ENCODE assay signal across 1 cellular context in genomic region chr19:14571695-14572490, GRCh38.
TF ChIP-seq lines count a peak whose summit lies in the region.

Gene NDUFB7, minus strand, starts transcription at chr19:14572066. Its CDS starts 66 bp downstream, at chr19:14572000.

TF ChIP-seq in HepG2, 621 proteins besides CTCF, POLR2A, EP300 and RAD21 (continued from another document and continues in another):
- TF ChIP-seq, protein P1, sequence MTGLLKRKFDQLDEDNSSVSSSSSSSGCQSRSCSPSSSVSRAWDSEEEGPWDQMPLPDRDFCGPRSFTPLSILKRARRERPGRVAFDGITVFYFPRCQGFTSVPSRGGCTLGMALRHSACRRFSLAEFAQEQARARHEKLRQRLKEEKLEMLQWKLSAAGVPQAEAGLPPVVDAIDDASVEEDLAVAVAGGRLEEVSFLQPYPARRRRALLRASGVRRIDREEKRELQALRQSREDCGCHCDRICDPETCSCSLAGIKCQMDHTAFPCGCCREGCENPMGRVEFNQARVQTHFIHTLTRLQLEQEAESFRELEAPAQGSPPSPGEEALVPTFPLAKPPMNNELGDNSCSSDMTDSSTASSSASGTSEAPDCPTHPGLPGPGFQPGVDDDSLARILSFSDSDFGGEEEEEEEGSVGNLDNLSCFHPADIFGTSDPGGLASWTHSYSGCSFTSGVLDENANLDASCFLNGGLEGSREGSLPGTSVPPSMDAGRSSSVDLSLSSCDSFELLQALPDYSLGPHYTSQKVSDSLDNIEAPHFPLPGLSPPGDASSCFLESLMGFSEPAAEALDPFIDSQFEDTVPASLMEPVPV (CRISPR knock-in tag; IDR thresholded peaks at IDR 0.05) = peak; percentile 46; the same call in 1 of the 2 replicates
- TF ChIP-seq, protein P2, sequence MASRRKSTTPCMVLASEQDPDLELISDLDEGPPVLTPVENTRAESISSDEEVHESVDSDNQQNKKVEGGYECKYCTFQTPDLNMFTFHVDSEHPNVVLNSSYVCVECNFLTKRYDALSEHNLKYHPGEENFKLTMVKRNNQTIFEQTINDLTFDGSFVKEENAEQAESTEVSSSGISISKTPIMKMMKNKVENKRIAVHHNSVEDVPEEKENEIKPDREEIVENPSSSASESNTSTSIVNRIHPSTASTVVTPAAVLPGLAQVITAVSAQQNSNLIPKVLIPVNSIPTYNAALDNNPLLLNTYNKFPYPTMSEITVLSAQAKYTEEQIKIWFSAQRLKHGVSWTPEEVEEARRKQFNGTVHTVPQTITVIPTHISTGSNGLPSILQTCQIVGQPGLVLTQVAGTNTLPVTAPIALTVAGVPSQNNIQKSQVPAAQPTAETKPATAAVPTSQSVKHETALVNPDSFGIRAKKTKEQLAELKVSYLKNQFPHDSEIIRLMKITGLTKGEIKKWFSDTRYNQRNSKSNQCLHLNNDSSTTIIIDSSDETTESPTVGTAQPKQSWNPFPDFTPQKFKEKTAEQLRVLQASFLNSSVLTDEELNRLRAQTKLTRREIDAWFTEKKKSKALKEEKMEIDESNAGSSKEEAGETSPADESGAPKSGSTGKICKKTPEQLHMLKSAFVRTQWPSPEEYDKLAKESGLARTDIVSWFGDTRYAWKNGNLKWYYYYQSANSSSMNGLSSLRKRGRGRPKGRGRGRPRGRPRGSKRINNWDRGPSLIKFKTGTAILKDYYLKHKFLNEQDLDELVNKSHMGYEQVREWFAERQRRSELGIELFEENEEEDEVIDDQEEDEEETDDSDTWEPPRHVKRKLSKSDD (CRISPR knock-in tag; IDR thresholded peaks at IDR 0.05; ENCODE audit: low read depth) = 0 out of 2 replicates have a peak, but pooled peaks have one; percentile 76
- TF ChIP-seq NCOA2 (CRISPR knock-in tag; IDR thresholded peaks at IDR 0.05) (peak; percentile 66), CREB1 (IDR thresholded peaks at IDR 0.05) (no peak), CREB1 (CRISPR knock-in tag; IDR thresholded peaks at IDR 0.05) (peak; percentile 56; the same call in 1 of the 2 replicates), E2F1 (CRISPR knock-in tag; IDR thresholded peaks at IDR 0.05) (no peak), ZNF609 (CRISPR knock-in tag; IDR thresholded peaks at IDR 0.05; ENCODE audit: borderline replicate concordance) (peak; percentile 71; the same call in 1 of the 2 replicates), RFXAP (CRISPR knock-in tag; IDR thresholded peaks at IDR 0.05; ENCODE audit: borderline replicate concordance) (peak; percentile 48; the same call in 1 of the 2 replicates), SOX6 (IDR thresholded peaks at IDR 0.05) (no peak), SOX6 (CRISPR knock-in tag; IDR thresholded peaks at IDR 0.05) (peak; percentile 63), ZNF431 (CRISPR knock-in tag; IDR thresholded peaks at IDR 0.05; ENCODE audit: borderline replicate concordance, low read depth) (0 out of 2 replicates have a peak, but pooled peaks have one; percentile 70), MED8 (CRISPR knock-in tag; IDR thresholded peaks at IDR 0.05; ENCODE audit: insufficient replicate concordance) (peak; percentile 61), U2AF2 (IDR thresholded peaks at IDR 0.05; ENCODE audit: low read depth, low read length) (no peak), NR2F2 (IDR thresholded peaks at IDR 0.05; ENCODE audit: borderline replicate concordance, low read depth) (peak; percentile 21; the same call in 1 of the 2 replicates), PLRG1 (conservative IDR thresholded peaks at IDR 0.05) (no peak), MEIS2 (CRISPR knock-in tag; IDR thresholded peaks at IDR 0.05) (no peak; the same call in 1 of the 2 replicates), ZNF496 (CRISPR knock-in tag; IDR thresholded peaks at IDR 0.05; ENCODE audit: insufficient replicate concordance) (no peak), SRF (IDR thresholded peaks at IDR 0.05; ENCODE audit: low read depth, low read length) (no peak), GFI1 (CRISPR knock-in tag; IDR thresholded peaks at IDR 0.05; ENCODE audit: borderline replicate concordance) (peak; percentile 49; the same call in 1 of the 2 replicates), MBNL3 (CRISPR knock-in tag; conservative IDR thresholded peaks at IDR 0.05) (no peak), NFE2L2 (IDR thresholded peaks at IDR 0.05; ENCODE audit: low read length) (no peak), SMAD9 (CRISPR knock-in tag; IDR thresholded peaks at IDR 0.05) (peak; percentile 34; the same call in 1 of the 2 replicates), FOXA1 (IDR thresholded peaks at IDR 0.05) (no peak), FOXA1 (CRISPR knock-in tag; IDR thresholded peaks at IDR 0.05) (no peak), MAF1 (CRISPR knock-in tag; IDR thresholded peaks at IDR 0.05; ENCODE audit: borderline replicate concordance) (peak; percentile 90; the same call in 1 of the 2 replicates), ZNF275 (CRISPR knock-in tag; IDR thresholded peaks at IDR 0.05; ENCODE audit: borderline replicate concordance) (0 out of 2 replicates have a peak, but pooled peaks have one; percentile 59), NFIC (IDR thresholded peaks at IDR 0.05; ENCODE audit: low read length) (no peak), ZNF20 (CRISPR knock-in tag; IDR thresholded peaks at IDR 0.05) (no peak), ZNF460 (CRISPR knock-in tag; IDR thresholded peaks at IDR 0.05; ENCODE audit: borderline replicate concordance) (no peak), ZNF33A (CRISPR knock-in tag; IDR thresholded peaks at IDR 0.05; ENCODE audit: borderline replicate concordance) (no peak), ADNP (CRISPR knock-in tag; IDR thresholded peaks at IDR 0.05) (peak; percentile 58; the same call in 1 of the 2 replicates), SMYD3 (CRISPR knock-in tag; IDR thresholded peaks at IDR 0.05) (no peak), MIER2 (CRISPR knock-in tag; IDR thresholded peaks at IDR 0.05) (peak; percentile 70; the same call in 1 of the 2 replicates), HDAC2 (CRISPR knock-in tag; IDR thresholded peaks at IDR 0.05) (peak; percentile 93), HNRNPUL1 (IDR thresholded peaks at IDR 0.05; ENCODE audit: low read depth, low read length) (no peak), RARA (CRISPR knock-in tag; IDR thresholded peaks at IDR 0.05) (no peak; the same call in 1 of the 2 replicates), ZNF335 (CRISPR knock-in tag; IDR thresholded peaks at IDR 0.05) (peak; percentile 79; the same call in 1 of the 2 replicates), HNRNPH1 (optimal IDR thresholded peaks at IDR 0.05; ENCODE audit: low read depth, low read length) (no peak), FOXK2 (IDR thresholded peaks at IDR 0.05) (no peak), ZNF562 (CRISPR knock-in tag; IDR thresholded peaks at IDR 0.05; ENCODE audit: borderline replicate concordance) (no peak), ZNF891 (CRISPR knock-in tag; IDR thresholded peaks at IDR 0.05) (peak; percentile 88; the same call in 1 of the 2 replicates), ZFP82 (CRISPR knock-in tag; IDR thresholded peaks at IDR 0.05; ENCODE audit: borderline replicate concordance) (no peak), FIP1L1 (IDR thresholded peaks at IDR 0.05; ENCODE audit: borderline replicate concordance, insufficient read depth, low read depth, low read length) (no peak), YEATS4 (CRISPR knock-in tag; IDR thresholded peaks at IDR 0.05; ENCODE audit: borderline replicate concordance) (peak; percentile 88)
- TF ChIP-seq, protein P3, sequence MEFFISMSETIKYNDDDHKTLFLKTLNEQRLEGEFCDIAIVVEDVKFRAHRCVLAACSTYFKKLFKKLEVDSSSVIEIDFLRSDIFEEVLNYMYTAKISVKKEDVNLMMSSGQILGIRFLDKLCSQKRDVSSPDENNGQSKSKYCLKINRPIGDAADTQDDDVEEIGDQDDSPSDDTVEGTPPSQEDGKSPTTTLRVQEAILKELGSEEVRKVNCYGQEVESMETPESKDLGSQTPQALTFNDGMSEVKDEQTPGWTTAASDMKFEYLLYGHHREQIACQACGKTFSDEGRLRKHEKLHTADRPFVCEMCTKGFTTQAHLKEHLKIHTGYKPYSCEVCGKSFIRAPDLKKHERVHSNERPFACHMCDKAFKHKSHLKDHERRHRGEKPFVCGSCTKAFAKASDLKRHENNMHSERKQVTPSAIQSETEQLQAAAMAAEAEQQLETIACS (CRISPR knock-in tag; IDR thresholded peaks at IDR 0.05) = no peak
- TF ChIP-seq, protein P4, sequence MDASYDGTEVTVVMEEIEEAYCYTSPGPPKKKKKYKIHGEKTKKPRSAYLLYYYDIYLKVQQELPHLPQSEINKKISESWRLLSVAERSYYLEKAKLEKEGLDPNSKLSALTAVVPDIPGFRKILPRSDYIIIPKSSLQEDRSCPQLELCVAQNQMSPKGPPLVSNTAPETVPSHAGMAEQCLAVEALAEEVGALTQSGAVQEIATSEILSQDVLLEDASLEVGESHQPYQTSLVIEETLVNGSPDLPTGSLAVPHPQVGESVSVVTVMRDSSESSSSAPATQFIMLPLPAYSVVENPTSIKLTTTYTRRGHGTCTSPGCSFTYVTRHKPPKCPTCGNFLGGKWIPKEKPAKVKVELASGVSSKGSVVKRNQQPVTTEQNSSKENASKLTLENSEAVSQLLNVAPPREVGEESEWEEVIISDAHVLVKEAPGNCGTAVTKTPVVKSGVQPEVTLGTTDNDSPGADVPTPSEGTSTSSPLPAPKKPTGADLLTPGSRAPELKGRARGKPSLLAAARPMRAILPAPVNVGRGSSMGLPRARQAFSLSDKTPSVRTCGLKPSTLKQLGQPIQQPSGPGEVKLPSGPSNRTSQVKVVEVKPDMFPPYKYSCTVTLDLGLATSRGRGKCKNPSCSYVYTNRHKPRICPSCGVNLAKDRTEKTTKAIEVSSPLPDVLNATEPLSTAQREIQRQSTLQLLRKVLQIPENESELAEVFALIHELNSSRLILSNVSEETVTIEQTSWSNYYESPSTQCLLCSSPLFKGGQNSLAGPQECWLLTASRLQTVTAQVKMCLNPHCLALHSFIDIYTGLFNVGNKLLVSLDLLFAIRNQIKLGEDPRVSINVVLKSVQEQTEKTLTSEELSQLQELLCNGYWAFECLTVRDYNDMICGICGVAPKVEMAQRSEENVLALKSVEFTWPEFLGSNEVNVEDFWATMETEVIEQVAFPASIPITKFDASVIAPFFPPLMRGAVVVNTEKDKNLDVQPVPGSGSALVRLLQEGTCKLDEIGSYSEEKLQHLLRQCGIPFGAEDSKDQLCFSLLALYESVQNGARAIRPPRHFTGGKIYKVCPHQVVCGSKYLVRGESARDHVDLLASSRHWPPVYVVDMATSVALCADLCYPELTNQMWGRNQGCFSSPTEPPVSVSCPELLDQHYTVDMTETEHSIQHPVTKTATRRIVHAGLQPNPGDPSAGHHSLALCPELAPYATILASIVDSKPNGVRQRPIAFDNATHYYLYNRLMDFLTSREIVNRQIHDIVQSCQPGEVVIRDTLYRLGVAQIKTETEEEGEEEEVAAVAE (CRISPR knock-in tag; IDR thresholded peaks at IDR 0.05; ENCODE audit: borderline replicate concordance) = peak; percentile 82; the same call in 1 of the 2 replicates
